ENCODE assay signal across 8 cellular contexts in genomic region chr18:57438669-57439616, GRCh38. TPM values are rescaled to one million over a fixed set of nuclear protein-coding genes. Genes with fewer than 3 reads are reported as not detected.
A peak's percentile ranks its signal among the peaks of the same experiment; 100 is the strongest.
DNase-seq lines count a peak whose midpoint lies in the region; ATAC-seq and TF ChIP-seq lines count a peak whose summit lies in the region.

No MANE protein-coding gene starts in this region.

- peaks cover 81% of the 10 kb centered on the region for H3K27me3 Mint-ChIP-seq in activated CD8-positive, alpha-beta T cell treated with anti-CD3 and anti-CD28 coated beads for 36 hours
- H3K27me3 Mint-ChIP-seq in nephron progenitor cell (ENCODE audit: low read depth, poor library complexity) = peaks cover 100% of the 10 kb centered on the region
- H3K27me3 Mint-ChIP-seq in natural killer cell treated with Interleukin-12 subunit alpha and Interleukin-12 subunit beta and Interleukin-15 and Interleukin-18, amount 100 ng/mL, for 72 hours = peaks cover 53% of the 10 kb centered on the region in 2 donors

- H3K36me3 ChIP-seq in sigmoid colon = no peaks in the 10 kb centered on the region

- peaks cover 49% of the 10 kb centered on the region for H3K4me1 Mint-ChIP-seq in activated CD8-positive, alpha-beta T cell treated with anti-CD3 and anti-CD28 coated beads for 36 hours (ENCODE audit: low read depth)
- peaks cover 62% of the 10 kb centered on the region for H3K4me1 Mint-ChIP-seq in nephron progenitor cell
- H3K4me1 Mint-ChIP-seq in natural killer cell treated with Interleukin-12 subunit alpha and Interleukin-12 subunit beta and Interleukin-15 and Interleukin-18, amount 100 ng/mL, for 72 hours (ENCODE audit: low read depth in 2 of 2) = peaks cover 12 to 21% of the 10 kb centered on the region in 2 donors

- DNase-seq in Kasumi-1 (lab: John Stamatoyannopoulos, UW) (peak; percentile 27 to 52), nephron progenitor cell (no peak), foreskin fibroblast (no peak), sigmoid colon (no peak)
- DNase-seq in activated CD8-positive, alpha-beta T cell treated with anti-CD3 and anti-CD28 coated beads for 36 hours = peak; percentile 41
- DNase-seq in natural killer cell treated with Interleukin-12 subunit alpha and Interleukin-12 subunit beta and Interleukin-15 and Interleukin-18, amount 100 ng/mL, for 72 hours (ENCODE audit: low spot score) = no peak

- H3K27ac Mint-ChIP-seq in activated CD8-positive, alpha-beta T cell treated with anti-CD3 and anti-CD28 coated beads for 36 hours = no peak overlapping the region
- no peak overlapping the region for H3K27ac Mint-ChIP-seq in nephron progenitor cell
- H3K27ac Mint-ChIP-seq in natural killer cell treated with Interleukin-12 subunit alpha and Interleukin-12 subunit beta and Interleukin-15 and Interleukin-18, amount 100 ng/mL, for 72 hours = no peak overlapping the region

- H3K27me3 ChIP-seq in sigmoid colon = peaks cover 60 to 96% (median 88%) of the 10 kb centered on the region in 3 donors

- H3K9me3 ChIP-seq in sigmoid colon = no peaks in the 10 kb centered on the region

- H3K27ac ChIP-seq in sigmoid colon = no peak overlapping the region

- H3K4me3 ChIP-seq in GM08714 (ENCODE audit: low read length) (peak overlapping the region; percentile 48), foreskin fibroblast (ENCODE audit: low read depth in 1 of 2, low read length in 2 of 2) (no peak overlapping the region), sigmoid colon (no peak overlapping the region)

- no peaks in the 10 kb centered on the region for H3K9me3 Mint-ChIP-seq in activated CD8-positive, alpha-beta T cell treated with anti-CD3 and anti-CD28 coated beads for 36 hours
- H3K9me3 Mint-ChIP-seq in nephron progenitor cell = no peaks in the 10 kb centered on the region
- H3K9me3 Mint-ChIP-seq in natural killer cell treated with Interleukin-12 subunit alpha and Interleukin-12 subunit beta and Interleukin-15 and Interleukin-18, amount 100 ng/mL, for 72 hours = peaks cover 3% of the 10 kb centered on the region

- 5 to 8% methylated on average over 34 of the region's 34 CpGs for WGBS in sigmoid colon, 2 donors

- intact Hi-C loops in activated CD8-positive, alpha-beta T cell treated with anti-CD3 and anti-CD28 coated beads for 36 hours (cut with micrococcal nuclease) = loop anchor here (10.0 kb wide), 1 partner anchor 564 kb away; no protein-coding TSS in a partner anchor
- intact Hi-C loops in sigmoid colon (cut with DNase I) = no loop called here

- TF ChIP-seq POLR2A in sigmoid colon (IDR thresholded peaks at IDR 0.05) = no peak

- peaks cover 0 to 74% (median 68%) of the 10 kb centered on the region in 4 donors for H3K4me1 ChIP-seq in sigmoid colon

- peaks cover 4% of the 10 kb centered on the region for H3K36me3 Mint-ChIP-seq in activated CD8-positive, alpha-beta T cell treated with anti-CD3 and anti-CD28 coated beads for 36 hours (ENCODE audit: low read depth)
- no peaks in the 10 kb centered on the region for H3K36me3 Mint-ChIP-seq in nephron progenitor cell (ENCODE audit: low read depth)
- H3K36me3 Mint-ChIP-seq in natural killer cell treated with Interleukin-12 subunit alpha and Interleukin-12 subunit beta and Interleukin-15 and Interleukin-18, amount 100 ng/mL, for 72 hours = peaks cover 12% of the 10 kb centered on the region

- no peak for TF ChIP-seq EP300 in sigmoid colon (IDR thresholded peaks at IDR 0.05)

- TF ChIP-seq CTCF in activated CD8-positive, alpha-beta T cell treated with anti-CD3 and anti-CD28 coated beads for 36 hours (IDR thresholded peaks at IDR 0.05) = no peak
- TF ChIP-seq CTCF in nephron progenitor cell (IDR thresholded peaks at IDR 0.05) = no peak
- no peak for TF ChIP-seq CTCF in foreskin fibroblast (IDR thresholded peaks at IDR 0.05; ENCODE audit: low read depth, low read length)
- no peak for TF ChIP-seq CTCF in sigmoid colon (IDR thresholded peaks at IDR 0.05)

- POLR2A ChIA-PET in activated CD8-positive, alpha-beta T cell treated with anti-CD3 and anti-CD28 coated beads for 36 hours (lab: Charles Lee) = interaction anchor here (1.8 kb wide), 1 partner anchor 9 kb away, joined by 6 read pairs; no protein-coding TSS in a partner anchor

- H3K4me3 Mint-ChIP-seq in activated CD8-positive, alpha-beta T cell treated with anti-CD3 and anti-CD28 coated beads for 36 hours = peak overlapping the region; percentile 3
- peak overlapping the region; percentile 81 for H3K4me3 Mint-ChIP-seq in nephron progenitor cell
- no peak overlapping the region for H3K4me3 Mint-ChIP-seq in natural killer cell treated with Interleukin-12 subunit alpha and Interleukin-12 subunit beta and Interleukin-15 and Interleukin-18, amount 100 ng/mL, for 72 hours

- CTCF ChIA-PET in activated CD8-positive, alpha-beta T cell treated with anti-CD3 and anti-CD28 coated beads for 36 hours (lab: Charles Lee) = interaction anchor here (1.5 to 2.9 kb wide), 2 partner anchors 9 to 570 kb away, joined by 6 to 8 read pairs; no protein-coding TSS in a partner anchor

- no peak for ATAC-seq in activated CD8-positive, alpha-beta T cell treated with anti-CD3 and anti-CD28 coated beads for 36 hours
- no peak for ATAC-seq in HG03097 (IDR thresholded peaks at IDR 0.05; ENCODE audit: low FRiP score, unreplicated experiment)
- ATAC-seq in natural killer cell treated with Interleukin-12 subunit alpha and Interleukin-12 subunit beta and Interleukin-15 and Interleukin-18, amount 100 ng/mL, for 72 hours = no peak

RNA-seq across cellular contexts. Expression of gene ONECUT2, which starts 3.8 kb away (rescaled TPM):
- total RNA-seq in activated CD8-positive, alpha-beta T cell treated with anti-CD3 and anti-CD28 coated beads for 36 hours = not detected
- under 1 TPM; 0.10 to 0.39 TPM for total RNA-seq in natural killer cell treated with Interleukin-12 subunit alpha and Interleukin-12 subunit beta and Interleukin-15 and Interleukin-18, amount 100 ng/mL, for 72 hours
- under 1 TPM in 1 of 4 donors, not detected in 3; under 0.01 TPM for total RNA-seq in sigmoid colon
- polyA plus RNA-seq in sigmoid colon = under 1 TPM in 1 of 3 donors, not detected in 2; 0.03 TPM

Comparison
In these comparisons a context has a peak if more than half of its experiments do, and no peak if none do; other contexts are left out.
1. DNase-seq: peak in Kasumi-1 (2 of 2) and activated CD8-positive, alpha-beta T cell treated with anti-CD3 and anti-CD28 coated beads for 36 hours (single experiment); none in nephron progenitor cell (single experiment), foreskin fibroblast (0 of 2), natural killer cell treated with Interleukin-12 subunit alpha and Interleukin-12 subunit beta and Interleukin-15 and Interleukin-18, amount 100 ng/mL, for 72 hours (single experiment) and sigmoid colon (single experiment).